9 cellular contexts compared by ENCODE assay signal in genomic region chr4:169774466-169775445, GRCh38. TPM values are rescaled to one million over a fixed set of nuclear protein-coding genes. Genes with fewer than 3 reads are reported as not detected.
DNase-seq lines count a peak whose midpoint lies in the region; ATAC-seq and TF ChIP-seq lines count a peak whose summit lies in the region.
"Had no signal": no experiment of that assay in that cellular context is flagged by ENCODE, and none has a peak within 500 bp of the region (broad histone marks: within the 10 kb centered on the region; RNA-seq: fewer than 3 reads in every experiment).

No MANE protein-coding gene starts in this region.

- intact Hi-C loops in heart left ventricle (cut with DNase I), result no loop called here

- H3K4me1 ChIP-seq in heart left ventricle, result peaks cover 0 to 9% (median 0%) of the 10 kb centered on the region in 12 donors
- peaks cover 4% of the 10 kb centered on the region for H3K4me1 ChIP-seq in skeletal muscle satellite cell (ENCODE audit: control insufficient read depth, insufficient read depth, low read length)
- H3K4me1 ChIP-seq: SJSA1 had no signal

- H3K27ac Mint-ChIP-seq in activated T-cell treated with anti-CD3 and anti-CD28 coated beads, Interleukin-2, amount 50 U/mL, for 72 hours, result no peak overlapping the region

- DNase-seq in activated T-cell treated with anti-CD3 and anti-CD28 coated beads, Interleukin-2, amount 50 U/mL, for 72 hours, result peak; percentile 47 to 55
- DNase-seq in heart left ventricle, result peak in 1 of 5 donors; percentile 68
- no peak for DNase-seq in glomerular visceral epithelial cell (ENCODE audit: extremely low spot score)
- no peak for DNase-seq in middle frontal gyrus (ENCODE audit: extremely low spot score, low spot score)

- H3K27me3 ChIP-seq in heart left ventricle (peaks cover 0 to 20% (median 9%) of the 10 kb centered on the region in 9 donors), skeletal muscle satellite cell (ENCODE audit: control insufficient read depth, insufficient read depth, low read length) (peaks cover 17% of the 10 kb centered on the region)
- H3K27me3 ChIP-seq: SJSA1 had no signal

- no peaks in the 10 kb centered on the region for H3K9me3 Mint-ChIP-seq in activated T-cell treated with anti-CD3 and anti-CD28 coated beads, Interleukin-2, amount 50 U/mL, for 72 hours

- peak overlapping the region in 10 of 12 donors; percentile 20 to 45 (median 25) for H3K4me3 ChIP-seq in heart left ventricle
- H3K4me3 ChIP-seq in skeletal muscle satellite cell (ENCODE audit: low read length), result no peak overlapping the region
- H3K4me3 ChIP-seq: SJSA1 had no signal

- peaks cover 12% of the 10 kb centered on the region for H3K27me3 Mint-ChIP-seq in activated T-cell treated with anti-CD3 and anti-CD28 coated beads, Interleukin-2, amount 50 U/mL, for 72 hours (ENCODE audit: low read depth)

- H3K4me2 ChIP-seq in skeletal muscle satellite cell (ENCODE audit: low read length), result peak overlapping the region; percentile 59

- no peaks in the 10 kb centered on the region for H3K36me3 ChIP-seq in heart left ventricle
- no peaks in the 10 kb centered on the region for H3K36me3 ChIP-seq in skeletal muscle satellite cell (ENCODE audit: insufficient read depth, low read length)
- H3K36me3 ChIP-seq: SJSA1 had no signal

- H3K9me3 ChIP-seq in heart left ventricle (peaks cover 0 to 3% (median 0%) of the 10 kb centered on the region in 12 donors), skeletal muscle satellite cell (replicated peaks; ENCODE audit: low read length) (no peaks in the 10 kb centered on the region)
- H3K9me3 ChIP-seq: SJSA1 had no signal

- peaks cover 5% of the 10 kb centered on the region for H3K4me1 Mint-ChIP-seq in activated T-cell treated with anti-CD3 and anti-CD28 coated beads, Interleukin-2, amount 50 U/mL, for 72 hours (ENCODE audit: low read depth)

- H3K4me3 Mint-ChIP-seq in activated T-cell treated with anti-CD3 and anti-CD28 coated beads, Interleukin-2, amount 50 U/mL, for 72 hours, result peak overlapping the region; percentile 52 to 64

- WGBS in heart left ventricle, 4 donors, result 20 to 34% (median 22%) methylated on average over 47 to 58 of the region's 58 CpGs

- ATAC-seq in GM19397 (IDR thresholded peaks at IDR 0.05; ENCODE audit: unreplicated experiment), result peak; percentile 58
- ATAC-seq in activated T-cell treated with anti-CD3 and anti-CD28 coated beads, Interleukin-2, amount 50 U/mL, for 72 hours (replicated peaks in 1 of 2), result peak; percentile 72 to 81
- peak in 2 of 4 donors; percentile 36 to 53 for ATAC-seq in heart left ventricle
- ATAC-seq in GM21737 (IDR thresholded peaks at IDR 0.05; ENCODE audit: unreplicated experiment), result no peak
- no peak for ATAC-seq in GM19351 (IDR thresholded peaks at IDR 0.05; ENCODE audit: unreplicated experiment)

- no peak overlapping the region for H3K27ac ChIP-seq in heart left ventricle
- H3K27ac ChIP-seq: SJSA1 had no signal

- no peak overlapping the region for H3K9ac ChIP-seq in skeletal muscle satellite cell (ENCODE audit: low read depth, low read length)

- no peaks in the 10 kb centered on the region for H3K36me3 Mint-ChIP-seq in activated T-cell treated with anti-CD3 and anti-CD28 coated beads, Interleukin-2, amount 50 U/mL, for 72 hours (ENCODE audit: insufficient read depth in 2 of 2)

- no peak for TF ChIP-seq POLR2A in heart left ventricle (IDR thresholded peaks at IDR 0.05)

- peak in 9 of 12 donors; percentile 6 to 41 (median 23) for TF ChIP-seq CTCF in heart left ventricle (IDR thresholded peaks at IDR 0.05)

RNA-seq across cellular contexts. Expression of gene HPF1, which starts 17.0 kb away (rescaled TPM):
- 10 to 100 TPM; 32.7 to 34.0 TPM for total RNA-seq in activated T-cell treated with anti-CD3 and anti-CD28 coated beads, Interleukin-2, amount 50 U/mL, for 72 hours
- total RNA-seq in heart left ventricle, result 10 to 100 TPM; 15.7 to 38.3 (median 20.3) TPM
- polyA plus RNA-seq in heart left ventricle, result 10 to 100 TPM; 22.0 to 34.3 TPM
- total RNA-seq in skeletal muscle satellite cell (2012; rRNA removed), result 22.9 and 36.8 TPM in 2 replicates

Comparison
In these comparisons a context has a peak if more than half of its experiments do, and no peak if none do; other contexts are left out.
1. ATAC-seq: peak in GM19397 (single experiment) and activated T-cell treated with anti-CD3 and anti-CD28 coated beads, Interleukin-2, amount 50 U/mL, for 72 hours (2 of 2); none in GM21737 (single experiment) and GM19351 (single experiment).
2. DNase-seq: peak in activated T-cell treated with anti-CD3 and anti-CD28 coated beads, Interleukin-2, amount 50 U/mL, for 72 hours (2 of 2); none in glomerular visceral epithelial cell (single experiment) and middle frontal gyrus (single experiment).